Comparison of ENCODE assay signal across 23 cellular contexts in genomic region chr14:99817331-99817730, GRCh38. TPM values are rescaled to one million over a fixed set of nuclear protein-coding genes. Genes with fewer than 3 reads are reported as not detected.
A peak's percentile ranks its signal among the peaks of the same experiment; 100 is the strongest.
DNase-seq lines count a peak whose midpoint lies in the region; ATAC-seq and TF ChIP-seq lines count a peak whose summit lies in the region.
"Had no signal": no experiment of that assay in that cellular context is flagged by ENCODE, and none has a peak within 500 bp of the region (broad histone marks: within the 10 kb centered on the region; RNA-seq: fewer than 3 reads in every experiment).

No MANE protein-coding gene starts in this region.

- peaks cover 39% of the 10 kb centered on the region for H3K4me1 Mint-ChIP-seq in neural progenitor cell
- H3K4me1 Mint-ChIP-seq: B cell had no signal

- H3K9me3 ChIP-seq in neural progenitor cell (ENCODE audit: low read depth), result no peaks in the 10 kb centered on the region
- H3K9me3 ChIP-seq: A549; BLaER1 treated with 17β-estradiol and CSF1 and Interleukin-3, amounts not matched to agents 10 nM and 100 nM; Caco-2 had no signal

- peaks cover 99% of the 10 kb centered on the region for H3K79me2 ChIP-seq in neural progenitor cell (ENCODE audit: low read depth)

- H3K27me3 ChIP-seq in neural progenitor cell, result no peaks in the 10 kb centered on the region

- no peaks in the 10 kb centered on the region for H3K36me3 ChIP-seq in neural progenitor cell
- H3K36me3 ChIP-seq: BLaER1 treated with 17β-estradiol and CSF1 and Interleukin-3, amounts not matched to agents 10 nM and 100 nM had no signal

- peaks cover 25% of the 10 kb centered on the region for H3K4me1 ChIP-seq in neural progenitor cell
- H3K4me1 ChIP-seq: A549, Caco-2 had no signal

- H3K27ac ChIP-seq in caudate nucleus (ENCODE audit: low read depth, low read length), result peak overlapping the region; percentile 85
- no peak overlapping the region for H3K27ac ChIP-seq in neural progenitor cell
- H3K27ac ChIP-seq: 22Rv1; A549; BLaER1 treated with 17β-estradiol and CSF1 and Interleukin-3, amounts not matched to agents 10 nM and 100 nM; C4-2B had no signal

- peaks cover 19% of the 10 kb centered on the region for H3F3A ChIP-seq in neural progenitor cell (ENCODE audit: low read depth)

- H3K27me3 Mint-ChIP-seq in neural progenitor cell (ENCODE audit: insufficient read depth, low read depth), result peaks cover 3% of the 10 kb centered on the region

- H3K9ac ChIP-seq in neural progenitor cell, result no peak overlapping the region
- H3K9ac ChIP-seq: BLaER1 treated with 17β-estradiol and CSF1 and Interleukin-3, amounts not matched to agents 10 nM and 100 nM had no signal

- no peak for TF ChIP-seq CTCF in neural progenitor cell (IDR thresholded peaks at IDR 0.05)

- no peak for ATAC-seq in GM19035 (IDR thresholded peaks at IDR 0.05; ENCODE audit: unreplicated experiment)
- ATAC-seq: A549; CD8-positive, alpha-beta T cell; GM12878 had no signal

- H2AFZ ChIP-seq in neural progenitor cell (replicated peaks), result no peak overlapping the region

- H3K27ac Mint-ChIP-seq in neural progenitor cell, result peak overlapping the region; percentile 61
- H3K27ac Mint-ChIP-seq: B cell; CD4-positive, alpha-beta T cell; CD8-positive, alpha-beta T cell had no signal

- no peak overlapping the region for H3K4me2 ChIP-seq in neural progenitor cell
- H3K4me2 ChIP-seq: A549 had no signal

- peaks cover 82% of the 10 kb centered on the region for H4K20me1 ChIP-seq in neural progenitor cell (ENCODE audit: low read depth)

- peaks cover 10% of the 10 kb centered on the region for H3K36me3 Mint-ChIP-seq in neural progenitor cell
- H3K36me3 Mint-ChIP-seq: CD8-positive, alpha-beta T cell had no signal

- no peak overlapping the region for H3K4me3 Mint-ChIP-seq in neural progenitor cell
- H3K4me3 Mint-ChIP-seq: B cell; CD4-positive, alpha-beta T cell; CD8-positive, alpha-beta T cell had no signal

- H3K4me3 ChIP-seq in neural progenitor cell, result no peak overlapping the region
- H3K4me3 ChIP-seq: A549; BLaER1 treated with 17β-estradiol and CSF1 and Interleukin-3, amounts not matched to agents 10 nM and 100 nM; GM12878 had no signal

- H3K9me3 Mint-ChIP-seq in neural progenitor cell, result peaks cover 2% of the 10 kb centered on the region
- H3K9me3 Mint-ChIP-seq: CD4-positive, alpha-beta T cell; CD8-positive, alpha-beta T cell had no signal

- DNase-seq in caudate nucleus (lab: John Stamatoyannopoulos, UW) (no peak), islet precursor cell (peak; percentile 7), neural progenitor cell (ENCODE audit: low spot score) (no peak), NCI-H2227 treated with DMSO at 0.1 percent for 48 hours (lab: John Stamatoyannopoulos, UW) (no peak)
- DNase-seq: AML-193; Caco-2; Calu3; CD4-positive, alpha-beta T cell; CD8-positive, alpha-beta T cell; DMS 273 treated with DMSO at 0.1 percent for 48 hours; DMS153; DMS53; DMS79; DND-41; EL; GDM1 had no signal

RNA-seq across cellular contexts. Expression of gene EML1, which starts 24.1 kb away (rescaled TPM):
- 47.7 and 57.2 TPM in 2 replicates for total RNA-seq in neural progenitor cell (ENCODE audit: low replicate concordance)
- total RNA-seq: B cell; CD8-positive, alpha-beta T cell had no signal
